Comparison of ENCODE assay signal across 12 cellular contexts in genomic region chr18:12840382-12840781, GRCh38. TPM values are rescaled to one million over a fixed set of nuclear protein-coding genes. Genes with fewer than 3 reads are reported as not detected.
A peak's percentile ranks its signal among the peaks of the same experiment; 100 is the strongest.
DNase-seq lines count a peak whose midpoint lies in the region; ATAC-seq, FAIRE-seq and TF ChIP-seq lines count a peak whose summit lies in the region.
"Had no signal": no experiment of that assay in that cellular context is flagged by ENCODE, and none has a peak within 500 bp of the region (broad histone marks: within the 10 kb centered on the region; RNA-seq: fewer than 3 reads in every experiment).

No MANE protein-coding gene starts in this region.

- CTCF ChIA-PET in activated CD4-positive, alpha-beta T cell treated with anti-CD3 and anti-CD28 coated beads, Interleukin-2, amount 10 ng/mL, durations not matched to agents 7 days and 5 days (lab: Charles Lee): interaction anchor here (0.6 to 1.0 kb wide), 2 partner anchors 22 to 44 kb away, joined by 3 read pairs; partner anchors contain the start of gene PTPN2

- H3K79me2 ChIP-seq in KMS-11 (ENCODE audit: insufficient read depth, low read depth): peaks cover 35% of the 10 kb centered on the region

- H3K9ac ChIP-seq in KMS-11: no peak overlapping the region

- H3K27me3 Mint-ChIP-seq in activated CD4-positive, alpha-beta T cell treated with anti-CD3 and anti-CD28 coated beads, Interleukin-2, amount 10 ng/mL, durations not matched to agents 7 days and 5 days: no peaks in the 10 kb centered on the region

- peak overlapping the region; percentile 91 for H3K4me2 ChIP-seq in KMS-11

- H2AFZ ChIP-seq in KMS-11 (ENCODE audit: low read depth): no peak overlapping the region

- H3K36me3 Mint-ChIP-seq in activated CD4-positive, alpha-beta T cell treated with anti-CD3 and anti-CD28 coated beads, Interleukin-2, amount 10 ng/mL, durations not matched to agents 7 days and 5 days (ENCODE audit: low read depth): peaks cover 39% of the 10 kb centered on the region

- no peak for FAIRE-seq in frontal cortex (lab: Jason Lieb, UNC)

- H3K27ac ChIP-seq in KMS-11 (peak overlapping the region; percentile 87), body of pancreas (peak overlapping the region in 3 of 4 donors; percentile 16 to 98 (median 82)), spleen (peak overlapping the region; percentile 53 to 93 (median 90))

- H3K4me3 Mint-ChIP-seq in activated CD4-positive, alpha-beta T cell treated with anti-CD3 and anti-CD28 coated beads, Interleukin-2, amount 10 ng/mL, durations not matched to agents 7 days and 5 days: peak overlapping the region; percentile 72

- no peak for TF ChIP-seq CTCF in KMS-11 (conservative IDR thresholded peaks at IDR 0.05; ENCODE audit: low read depth, low read length)
- TF ChIP-seq CTCF in body of pancreas (IDR thresholded peaks at IDR 0.05): no peak
- no peak for TF ChIP-seq CTCF in spleen (IDR thresholded peaks at IDR 0.05 in 8 of 11, conservative IDR thresholded peaks at IDR 0.05 in 3 of 11)

- no peaks in the 10 kb centered on the region for H3K9me3 Mint-ChIP-seq in activated CD4-positive, alpha-beta T cell treated with anti-CD3 and anti-CD28 coated beads, Interleukin-2, amount 10 ng/mL, durations not matched to agents 7 days and 5 days

- peak overlapping the region; percentile 96 for H3K27ac Mint-ChIP-seq in activated CD4-positive, alpha-beta T cell treated with anti-CD3 and anti-CD28 coated beads, Interleukin-2, amount 10 ng/mL, durations not matched to agents 7 days and 5 days

- no peak for ATAC-seq in body of pancreas
- no peak for ATAC-seq in HG03097 (IDR thresholded peaks at IDR 0.05; ENCODE audit: low FRiP score, unreplicated experiment)
- ATAC-seq: Panc1 had no signal

- H3K27me3 ChIP-seq in KMS-11 (ENCODE audit: insufficient read depth, low read depth) (no peaks in the 10 kb centered on the region), body of pancreas (no peaks in the 10 kb centered on the region), spleen (replicated peaks in 1 of 7) (no peaks in the 10 kb centered on the region)

- no peak overlapping the region for H3K4me3 ChIP-seq in KMS-11 (IDR thresholded peaks at IDR 0.05; ENCODE audit: insufficient read depth, low read depth, low read length)
- no peak overlapping the region for H3K4me3 ChIP-seq in body of pancreas
- H3K4me3 ChIP-seq in spleen: no peak overlapping the region

- H3K4me1 Mint-ChIP-seq in activated CD4-positive, alpha-beta T cell treated with anti-CD3 and anti-CD28 coated beads, Interleukin-2, amount 10 ng/mL, durations not matched to agents 7 days and 5 days: peaks cover 77% of the 10 kb centered on the region

- no peaks in the 10 kb centered on the region for H3K36me3 ChIP-seq in KMS-11 (ENCODE audit: insufficient read depth)
- H3K36me3 ChIP-seq in body of pancreas (replicated peaks in 1 of 2; ENCODE audit: insufficient read depth in 1 of 2, low read depth in 2 of 2): no peaks in the 10 kb centered on the region
- peaks cover 0 to 20% (median 5%) of the 10 kb centered on the region in 6 donors for H3K36me3 ChIP-seq in spleen

- TF ChIP-seq POLR2A in body of pancreas (IDR thresholded peaks at IDR 0.05): no peak
- TF ChIP-seq POLR2A in spleen (IDR thresholded peaks at IDR 0.05): no peak

- no peaks in the 10 kb centered on the region for H3K9me3 ChIP-seq in body of pancreas
- no peaks in the 10 kb centered on the region for H3K9me3 ChIP-seq in spleen

- peaks cover 81% of the 10 kb centered on the region for H3K4me1 ChIP-seq in KMS-11 (ENCODE audit: low read depth, poor library complexity, severe bottlenecking)
- peaks cover 37% of the 10 kb centered on the region for H3K4me1 ChIP-seq in body of pancreas
- peaks cover 14 to 87% (median 54%) of the 10 kb centered on the region in 6 donors for H3K4me1 ChIP-seq in spleen

- intact Hi-C loops in body of pancreas (cut with DNase I) (no loop called here), spleen (cut with DNase I; ENCODE audit: low total_unique reads) (no loop called here)

- no peaks in the 10 kb centered on the region for H4K20me1 ChIP-seq in KMS-11 (ENCODE audit: insufficient read depth)

- WGBS in body of pancreas, 2 donors: 87 to 96% methylated on average over 3 of the region's 3 CpGs
- WGBS in spleen, 5 donors: 70 to 76% (median 73%) methylated on average over 3 of the region's 3 CpGs

- peak; percentile 28 for DNase-seq in activated CD4-positive, alpha-beta T cell treated with anti-CD3 and anti-CD28 coated beads, Interleukin-2, amount 10 ng/mL, durations not matched to agents 7 days and 5 days
- no peak for DNase-seq in activated CD4-positive, alpha-beta T cell treated with anti-CD3 and anti-CD28 coated beads, Interleukin-2, amount 50 U/mL, for 4 hours
- DNase-seq in body of pancreas: no peak
- no peak for DNase-seq in spleen
- DNase-seq in frontal cortex (ENCODE audit: low spot score in 2 of 2): no peak
- DNase-seq in NCI-H446 (lab: John Stamatoyannopoulos, UW): no peak
- DNase-seq: kidney glomerular epithelial cell, NCI-H1694, occipital lobe had no signal

- POLR2A ChIA-PET in activated CD4-positive, alpha-beta T cell treated with anti-CD3 and anti-CD28 coated beads, Interleukin-2, amount 10 ng/mL, durations not matched to agents 7 days and 5 days (lab: Charles Lee): interaction anchor here (0.7 to 0.9 kb wide), 2 partner anchors 18 to 66 kb away, joined by 3 to 4 read pairs; no protein-coding TSS in a partner anchor

RNA-seq across cellular contexts. Expression of gene PTPN2, which starts 43.7 kb away (rescaled TPM):
- 10 to 100 TPM; 61.0 to 69.7 TPM for total RNA-seq in activated CD4-positive, alpha-beta T cell treated with anti-CD3 and anti-CD28 coated beads, Interleukin-2, amount 10 ng/mL, durations not matched to agents 7 days and 5 days
- total RNA-seq in body of pancreas (10 to 100 TPM; 22.7 to 34.2 TPM), spleen (10 to 100 TPM; 55.0 to 92.1 (median 72.7) TPM), frontal cortex (40.4 TPM)
- polyA plus RNA-seq in spleen: 10 to 100 TPM; 47.9 to 67.1 (median 54.5) TPM
